Comparison of ENCODE assay signal across 18 cellular contexts in genomic region chr6:111673086-111673485, GRCh38.
DNase-seq lines count a peak whose midpoint lies in the region; ATAC-seq and TF ChIP-seq lines count a peak whose summit lies in the region.
"Had no signal": no experiment of that assay in that cellular context is flagged by ENCODE, and none has a peak within 500 bp of the region (broad histone marks: within the 10 kb centered on the region; RNA-seq: fewer than 3 reads in every experiment).

No MANE protein-coding gene starts in this region.

- peak overlapping the region; percentile 66 for H3K27ac Mint-ChIP-seq in CD4-positive, alpha-beta T cell
- H3K27ac Mint-ChIP-seq: HFFc6; stimulated activated naive CD8-positive, alpha-beta T cell treated with anti-CD3 and anti-CD28 coated beads, Interleukin-15, Interleukin-2, amounts not matched to agents 100 ng/mL and 50 ng/mL, for 24 hours had no signal

- peaks cover 6% of the 10 kb centered on the region for H3F3A ChIP-seq in SK-N-SH (replicated peaks; ENCODE audit: insufficient read depth)

- H3K36me3 ChIP-seq in mucosa of descending colon (ENCODE audit: low read depth) (no peaks in the 10 kb centered on the region), SK-N-SH (replicated peaks in 1 of 2; ENCODE audit: control insufficient read depth in 1 of 2, insufficient read depth in 2 of 2, low read length in 1 of 2) (peaks cover 16 to 20% of the 10 kb centered on the region in 2 experiments)
- H3K36me3 ChIP-seq: pancreas had no signal

- CTCF ChIA-PET in CD4-positive, alpha-beta T cell (lab: Charles Lee), result no interaction called here
- CTCF ChIA-PET in SK-N-SH (lab: Yijun Ruan, JAX), result interaction anchor here (1.4 kb wide), 1 partner anchor 414 kb away, joined by 3 read pairs; a partner anchor contains a TSS

- H3K4me3 Mint-ChIP-seq in CD4-positive, alpha-beta T cell, result no peak overlapping the region
- H3K4me3 Mint-ChIP-seq: activated CD4-positive, alpha-beta T cell treated with anti-CD3 and anti-CD28 coated beads, Interleukin-2, amount 10 ng/mL, durations not matched to agents 7 days and 5 days; activated T-cell treated with anti-CD3 and anti-CD28 coated beads, Interleukin-2, amount 50 U/mL, for 4 hours; HFFc6; stimulated activated naive CD8-positive, alpha-beta T cell treated with anti-CD3 and anti-CD28 coated beads, Interleukin-15, Interleukin-2, amounts not matched to agents 100 ng/mL and 50 ng/mL, for 24 hours had no signal

- H3K27me3 ChIP-seq in CD4-positive, alpha-beta T cell (ENCODE audit: control insufficient read depth, insufficient read depth, low read length), result no peaks in the 10 kb centered on the region
- H3K27me3 ChIP-seq in SK-N-SH (ENCODE audit: insufficient read depth), result no peaks in the 10 kb centered on the region
- H3K27me3 ChIP-seq: heart left ventricle, pancreas, upper lobe of left lung had no signal

- H3K4me1 ChIP-seq in mucosa of descending colon (ENCODE audit: low read depth), result peaks cover 19% of the 10 kb centered on the region
- H3K4me1 ChIP-seq in SK-N-SH (ENCODE audit: control insufficient read depth in 1 of 2, insufficient read depth in 2 of 2, low read depth in 1 of 2, low read length in 1 of 2), result peaks cover 0 to 18% of the 10 kb centered on the region in 2 experiments; a peak in 2 of 4 replicates

- H3K4me1 Mint-ChIP-seq in CD4-positive, alpha-beta T cell (ENCODE audit: low read depth), result peaks cover 30% of the 10 kb centered on the region

- no peak for TF ChIP-seq RAD21 in SK-N-SH (IDR thresholded peaks at IDR 0.05; ENCODE audit: low read length)

- H3K9me2 ChIP-seq in SK-N-SH, result no peaks in the 10 kb centered on the region

- H3K4me3 ChIP-seq in mucosa of descending colon (no peak overlapping the region), SK-N-SH (ENCODE audit: low read depth in 2 of 2, low read length in 1 of 2) (no peak overlapping the region)
- H3K4me3 ChIP-seq: heart left ventricle, pancreas, upper lobe of left lung had no signal

- H4K20me1 ChIP-seq in SK-N-SH (ENCODE audit: insufficient read depth), result no peaks in the 10 kb centered on the region

- H3K27ac ChIP-seq in CD4-positive, alpha-beta T cell (ENCODE audit: low read depth, low read length), result no peak overlapping the region
- H3K27ac ChIP-seq in caudate nucleus (ENCODE audit: low read depth, low read length) (peak overlapping the region; percentile 60), SK-N-SH (ENCODE audit: low read depth in 2 of 2, low read length in 1 of 2) (no peak overlapping the region)
- H3K27ac ChIP-seq: heart left ventricle, pancreas, upper lobe of left lung had no signal

- POLR2A ChIA-PET in CD4-positive, alpha-beta T cell (lab: Charles Lee), result interaction anchor here (0.6 to 0.7 kb wide), 2 partner anchors 14 to 17 kb away, joined by 3 read pairs; no protein-coding TSS in a partner anchor
- POLR2A ChIA-PET in SK-N-SH (lab: Yijun Ruan, JAX), result no interaction called here

- peaks cover 95% of the 10 kb centered on the region for H3K36me3 Mint-ChIP-seq in CD4-positive, alpha-beta T cell (ENCODE audit: low read depth)

- no peak for ATAC-seq in CD4-positive, alpha-beta T cell (ENCODE audit: poor library complexity)
- ATAC-seq in mucosa of descending colon, result peak; percentile 20
- ATAC-seq in HG03139 (IDR thresholded peaks at IDR 0.05; ENCODE audit: unreplicated experiment), result no peak
- no peak for ATAC-seq in HG03159 (IDR thresholded peaks at IDR 0.05; ENCODE audit: unreplicated experiment)
- ATAC-seq: activated T-cell treated with anti-CD3 and anti-CD28 coated beads, Interleukin-2, amount 50 U/mL, for 4 hours; heart left ventricle; pancreas had no signal

- DNase-seq in CD4-positive, alpha-beta T cell, result no peak
- DNase-seq in G401 (ENCODE audit: low spot score), result peak; percentile 52
- DNase-seq in caudate nucleus (lab: John Stamatoyannopoulos, UW), result peak in 6 of 61 donors; percentile 20 to 32 (median 25)
- no peak for DNase-seq in mucosa of descending colon
- DNase-seq in SK-N-SH, result no peak
- no peak for DNase-seq in NCI-H1417 (lab: John Stamatoyannopoulos, UW)
- DNase-seq: activated CD4-positive, alpha-beta T cell treated with anti-CD3 and anti-CD28 coated beads, Interleukin-2, amount 10 ng/mL, durations not matched to agents 7 days and 5 days; activated T-cell treated with anti-CD3 and anti-CD28 coated beads, Interleukin-2, amount 50 U/mL, for 4 hours; central memory CD4-positive, alpha-beta T cell; heart left ventricle; HFFc6; NCI-H187; pancreas; stimulated activated CD4-positive, alpha-beta T cell treated with anti-CD3 and anti-CD28 coated beads, Interleukin-1b, Interleukin-23, amount 100 ng/mL, for 48 hours had no signal

- no peak overlapping the region for H3K9ac ChIP-seq in SK-N-SH

- TF ChIP-seq CTCF in CD4-positive, alpha-beta T cell (IDR thresholded peaks at IDR 0.05), result no peak
- no peak for TF ChIP-seq CTCF in mucosa of descending colon (IDR thresholded peaks at IDR 0.05)
- no peak for TF ChIP-seq CTCF in SK-N-SH (IDR thresholded peaks at IDR 0.05)

- TF ChIP-seq EP300 in SK-N-SH (IDR thresholded peaks at IDR 0.05; ENCODE audit: borderline replicate concordance in 1 of 2, low read depth in 1 of 2, low read length in 1 of 2), result no peak

- H3K9me3 ChIP-seq in CD4-positive, alpha-beta T cell (ENCODE audit: control insufficient read depth, low read length), result no peaks in the 10 kb centered on the region
- H3K9me3 ChIP-seq in mucosa of descending colon (no peaks in the 10 kb centered on the region), SK-N-SH (no peaks in the 10 kb centered on the region)
- H3K9me3 ChIP-seq: heart left ventricle, pancreas, upper lobe of left lung had no signal

- H3K9me3 Mint-ChIP-seq in CD4-positive, alpha-beta T cell, result no peaks in the 10 kb centered on the region
- H3K9me3 Mint-ChIP-seq: activated CD4-positive, alpha-beta T cell treated with anti-CD3 and anti-CD28 coated beads, Interleukin-2, amount 10 ng/mL, durations not matched to agents 7 days and 5 days; activated T-cell treated with anti-CD3 and anti-CD28 coated beads, Interleukin-2, amount 50 U/mL, for 4 hours; HFFc6; stimulated activated naive CD8-positive, alpha-beta T cell treated with anti-CD3 and anti-CD28 coated beads, Interleukin-15, Interleukin-2, amounts not matched to agents 100 ng/mL and 50 ng/mL, for 24 hours had no signal

- H2AFZ ChIP-seq in SK-N-SH (ENCODE audit: low read depth), result no peak overlapping the region

- in situ Hi-C loops in G401 (cut with HindIII; ENCODE audit: low sequenced_read_pairs), result no loop called here

- WGBS in SK-N-SH (ENCODE audit: low lambda C conversion rate), result 93% methylated on average over 13 of the region's 13 CpGs

- H3K4me2 ChIP-seq in SK-N-SH, result no peak overlapping the region

- H3K79me2 ChIP-seq in SK-N-SH (ENCODE audit: insufficient read depth), result no peaks in the 10 kb centered on the region

- H3K27me3 Mint-ChIP-seq in CD4-positive, alpha-beta T cell, result no peaks in the 10 kb centered on the region
- H3K27me3 Mint-ChIP-seq: activated CD4-positive, alpha-beta T cell treated with anti-CD3 and anti-CD28 coated beads, Interleukin-2, amount 10 ng/mL, durations not matched to agents 7 days and 5 days; stimulated activated naive CD8-positive, alpha-beta T cell treated with anti-CD3 and anti-CD28 coated beads, Interleukin-15, Interleukin-2, amounts not matched to agents 100 ng/mL and 50 ng/mL, for 24 hours had no signal

- intact Hi-C loops in CD4-positive, alpha-beta T cell (cut with DNase I, micrococcal nuclease), result no loop called here
- intact Hi-C loops in mucosa of descending colon (cut with DNase I, micrococcal nuclease), result no loop called here

TF ChIP-seq in SK-N-SH, 30 proteins besides CTCF, POLR2A, EP300 and RAD21:
- TF ChIP-seq TEAD4 (IDR thresholded peaks at IDR 0.05; ENCODE audit: borderline replicate concordance, insufficient read depth), result no peak
- no peak for TF ChIP-seq PBX3 (IDR thresholded peaks at IDR 0.05)
- no peak for TF ChIP-seq MEF2A (IDR thresholded peaks at IDR 0.05; ENCODE audit: borderline replicate concordance, low read depth)
- no peak for TF ChIP-seq GATA2 (CRISPR knock-in tag; IDR thresholded peaks at IDR 0.05)
- TF ChIP-seq YY1 (IDR thresholded peaks at IDR 0.05; ENCODE audit: low read depth), result no peak
- no peak for TF ChIP-seq ELF1 (IDR thresholded peaks at IDR 0.05)
- no peak for TF ChIP-seq RFX5 (IDR thresholded peaks at IDR 0.05; ENCODE audit: low read length)
- TF ChIP-seq NFIC (IDR thresholded peaks at IDR 0.05; ENCODE audit: borderline replicate concordance), result no peak
- TF ChIP-seq CHD2 (IDR thresholded peaks at IDR 0.05; ENCODE audit: low read length, partially characterized antibody), result no peak
TF ChIP-seq in SK-N-SH: peak in this region for 0.
